Comparison of ENCODE assay signal across 24 cellular contexts in the genomic region with DNA sequence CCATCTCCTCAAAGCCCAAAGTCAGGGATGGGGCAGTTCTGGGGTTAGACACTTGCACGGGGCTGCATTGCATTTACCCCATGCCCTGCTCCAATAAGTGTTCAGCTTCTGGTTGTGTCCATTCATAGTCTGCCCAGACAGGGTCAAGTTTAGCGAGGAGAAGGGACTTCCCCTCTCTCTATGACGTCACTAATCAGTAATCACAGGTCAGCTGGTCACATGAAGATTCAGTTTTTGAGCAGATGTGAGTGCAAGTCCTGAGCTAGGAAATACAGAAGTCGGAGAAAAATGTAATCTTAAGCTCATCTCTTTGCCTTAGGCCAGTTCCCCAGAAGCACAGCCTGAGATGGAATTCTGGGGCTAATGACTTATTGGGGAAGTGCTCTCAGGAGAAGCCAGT.
A peak's percentile ranks its signal among the peaks of the same experiment; 100 is the strongest.
DNase-seq lines count a peak whose midpoint lies in the region; TF ChIP-seq lines count a peak whose summit lies in the region.
"Had no signal": no experiment of that assay in that cellular context is flagged by ENCODE, and none has a peak within 500 bp of the region (broad histone marks: within the 10 kb centered on the region; RNA-seq: fewer than 3 reads in every experiment).

No MANE protein-coding gene starts in this region.

- H3K27me3 Mint-ChIP-seq in activated CD4-positive, alpha-beta T cell treated with anti-CD3 and anti-CD28 coated beads, Interleukin-2, amount 10 ng/mL, durations not matched to agents 24 days and 14 days: no peaks in the 10 kb centered on the region
- H3K27me3 Mint-ChIP-seq: B cell had no signal

- H3K4me1 ChIP-seq in HEK293 (ENCODE audit: control insufficient read depth, insufficient read depth, low read length): 0 out of 2 replicates have a peak, but pooled peaks cover 3% of the 10 kb centered on the region
- H3K4me1 ChIP-seq: A549; BLaER1 treated with 17β-estradiol and CSF1 and Interleukin-3, amounts not matched to agents 10 nM and 100 nM; Caco-2 had no signal

- POLR2A ChIA-PET in HEK293 (lab: Yijun Ruan, JAX): interaction anchor here (0.6 kb wide), 1 partner anchor 1166 kb away, joined by 5 read pairs; no protein-coding TSS in a partner anchor

- CTCF ChIA-PET in HEK293 (lab: Yijun Ruan, JAX): interaction anchor here (0.6 to 2.4 kb wide), 4 partner anchors 15 to 373 kb away, joined by 3 to 11 read pairs (median 3); no protein-coding TSS in a partner anchor

- H3K4me3 Mint-ChIP-seq in activated CD4-positive, alpha-beta T cell treated with anti-CD3 and anti-CD28 coated beads, Interleukin-2, amount 10 ng/mL, durations not matched to agents 24 days and 14 days: no peak overlapping the region
- H3K4me3 Mint-ChIP-seq: B cell; CD4-positive, alpha-beta T cell; CD8-positive, alpha-beta T cell had no signal

- peak; percentile 26 for DNase-seq in activated CD4-positive, alpha-beta T cell treated with anti-CD3 and anti-CD28 coated beads, Interleukin-2, amount 10 ng/mL, durations not matched to agents 24 days and 14 days
- no peak for DNase-seq in activated CD4-positive, alpha-beta T cell treated with anti-CD3 and anti-CD28 coated beads, Interleukin-2, amount 50 U/mL, for 4 hours
- peak; percentile 5 for DNase-seq in fibroblast of mammary gland (ENCODE audit: low read depth)
- DNase-seq in D341Med (ENCODE audit: low spot score): no peak
- DNase-seq in NCI-H2081 (lab: John Stamatoyannopoulos, UW): no peak
- DNase-seq: AML-193; Caco-2; Calu3; CD4-positive, alpha-beta T cell; CD8-positive, alpha-beta T cell; DMS 273 treated with DMSO at 0.1 percent for 48 hours; DMS153; DMS53; DMS79; DND-41; EL; GDM1 had no signal

- no peak overlapping the region for H3K27ac ChIP-seq in HEK293 (ENCODE audit: extremely low read depth, low read depth, low read length)
- H3K27ac ChIP-seq: 22Rv1; A549; BLaER1 treated with 17β-estradiol and CSF1 and Interleukin-3, amounts not matched to agents 10 nM and 100 nM; C4-2B had no signal

- intact Hi-C loops in activated CD4-positive, alpha-beta T cell treated with anti-CD3 and anti-CD28 coated beads, Interleukin-2, amount 10 ng/mL, durations not matched to agents 24 days and 14 days (cut with micrococcal nuclease): no loop called here

- TF ChIP-seq CTCF in HEK293 (tag by site-specific recombination; IDR thresholded peaks at IDR 0.05) (no peak), fibroblast of mammary gland (conservative IDR thresholded peaks at IDR 0.05; ENCODE audit: control insufficient read depth, insufficient read depth, low read depth, low read length) (no peak)

- H3K4me1 Mint-ChIP-seq in activated CD4-positive, alpha-beta T cell treated with anti-CD3 and anti-CD28 coated beads, Interleukin-2, amount 10 ng/mL, durations not matched to agents 24 days and 14 days: no peaks in the 10 kb centered on the region
- H3K4me1 Mint-ChIP-seq: B cell had no signal

- H3K36me3 ChIP-seq in HEK293 (ENCODE audit: control insufficient read depth in 2 of 2, insufficient read depth in 1 of 2, low read length in 2 of 2): peaks cover 0 to 2% of the 10 kb centered on the region in 2 experiments; a peak in 2 of 3 replicates
- H3K36me3 ChIP-seq: BLaER1 treated with 17β-estradiol and CSF1 and Interleukin-3, amounts not matched to agents 10 nM and 100 nM had no signal

- peaks cover 4% of the 10 kb centered on the region for H3K9me3 Mint-ChIP-seq in activated CD4-positive, alpha-beta T cell treated with anti-CD3 and anti-CD28 coated beads, Interleukin-2, amount 10 ng/mL, durations not matched to agents 24 days and 14 days
- H3K9me3 Mint-ChIP-seq: CD4-positive, alpha-beta T cell; CD8-positive, alpha-beta T cell had no signal

- H3K36me3 Mint-ChIP-seq in activated CD4-positive, alpha-beta T cell treated with anti-CD3 and anti-CD28 coated beads, Interleukin-2, amount 10 ng/mL, durations not matched to agents 24 days and 14 days (ENCODE audit: low read depth): no peaks in the 10 kb centered on the region
- H3K36me3 Mint-ChIP-seq: CD8-positive, alpha-beta T cell had no signal

- H3K4me3 ChIP-seq in HEK293 (ENCODE audit: low read depth, low read length) (no peak overlapping the region), fibroblast of mammary gland (ENCODE audit: control insufficient read depth, low read depth, low read length) (no peak overlapping the region)
- H3K4me3 ChIP-seq: A549; BLaER1 treated with 17β-estradiol and CSF1 and Interleukin-3, amounts not matched to agents 10 nM and 100 nM; GM12878 had no signal

- H3K27ac Mint-ChIP-seq in activated CD4-positive, alpha-beta T cell treated with anti-CD3 and anti-CD28 coated beads, Interleukin-2, amount 10 ng/mL, durations not matched to agents 24 days and 14 days: no peak overlapping the region
- H3K27ac Mint-ChIP-seq: B cell; CD4-positive, alpha-beta T cell; CD8-positive, alpha-beta T cell had no signal

- H3K9me3 ChIP-seq in HEK293 (ENCODE audit: control insufficient read depth, insufficient read depth, low read depth, low read length): peaks cover 8% of the 10 kb centered on the region
- H3K9me3 ChIP-seq: Caco-2 had no signal

TF ChIP-seq in HEK293, 187 proteins besides CTCF, POLR2A, EP300 and RAD21:
- TF ChIP-seq ZNF677 (tag by site-specific recombination; IDR thresholded peaks at IDR 0.05): no peak
- TF ChIP-seq SP2 (tag by site-specific recombination; IDR thresholded peaks at IDR 0.05): no peak
- no peak for TF ChIP-seq MEIS1 (CRISPR knock-in tag; IDR thresholded peaks at IDR 0.05; ENCODE audit: borderline replicate concordance)
- no peak for TF ChIP-seq ZEB2 (tag by site-specific recombination; IDR thresholded peaks at IDR 0.05)
- TF ChIP-seq HOXA7 (CRISPR knock-in tag; IDR thresholded peaks at IDR 0.05; ENCODE audit: borderline replicate concordance): no peak
- peak; percentile 24; the same call in 1 of the 2 replicates for TF ChIP-seq ZBTB21 (tag by site-specific recombination; IDR thresholded peaks at IDR 0.05)
- TF ChIP-seq, protein P1, sequence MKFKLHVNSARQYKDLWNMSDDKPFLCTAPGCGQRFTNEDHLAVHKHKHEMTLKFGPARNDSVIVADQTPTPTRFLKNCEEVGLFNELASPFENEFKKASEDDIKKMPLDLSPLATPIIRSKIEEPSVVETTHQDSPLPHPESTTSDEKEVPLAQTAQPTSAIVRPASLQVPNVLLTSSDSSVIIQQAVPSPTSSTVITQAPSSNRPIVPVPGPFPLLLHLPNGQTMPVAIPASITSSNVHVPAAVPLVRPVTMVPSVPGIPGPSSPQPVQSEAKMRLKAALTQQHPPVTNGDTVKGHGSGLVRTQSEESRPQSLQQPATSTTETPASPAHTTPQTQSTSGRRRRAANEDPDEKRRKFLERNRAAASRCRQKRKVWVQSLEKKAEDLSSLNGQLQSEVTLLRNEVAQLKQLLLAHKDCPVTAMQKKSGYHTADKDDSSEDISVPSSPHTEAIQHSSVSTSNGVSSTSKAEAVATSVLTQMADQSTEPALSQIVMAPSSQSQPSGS (tag by site-specific recombination; IDR thresholded peaks at IDR 0.05; ENCODE audit: low read depth): peak; percentile 86
- no peak for TF ChIP-seq GLI4 (tag by site-specific recombination; IDR thresholded peaks at IDR 0.05)

Comparison
In these comparisons a context has a peak if more than half of its experiments do, and no peak if none do; other contexts are left out.
1. DNase-seq: peak in activated CD4-positive, alpha-beta T cell treated with anti-CD3 and anti-CD28 coated beads, Interleukin-2, amount 10 ng/mL, durations not matched to agents 24 days and 14 days (single experiment) and fibroblast of mammary gland (single experiment); none in activated CD4-positive, alpha-beta T cell treated with anti-CD3 and anti-CD28 coated beads, Interleukin-2, amount 50 U/mL, for 4 hours (0 of 2), D341Med (single experiment) and NCI-H2081 (0 of 2).